Comparison of ENCODE assay signal across 8 cellular contexts in genomic region chr10:22340362-22341189, GRCh38. TPM values are rescaled to one million over a fixed set of nuclear protein-coding genes. Genes with fewer than 3 reads are reported as not detected.
A peak's percentile ranks its signal among the peaks of the same experiment; 100 is the strongest.
DNase-seq lines count a peak whose midpoint lies in the region; ATAC-seq, FAIRE-seq and TF ChIP-seq lines count a peak whose summit lies in the region.

No MANE protein-coding gene starts in this region.

- TF ChIP-seq POLR2A in HepG2 (IDR thresholded peaks at IDR 0.05; ENCODE audit: insufficient read depth in 1 of 2, low read depth in 2 of 2, low read length in 2 of 2): peak in 1 of 2 experiments; percentile 45; a peak in 3 of 4 replicates

- H3K9ac ChIP-seq in HepG2 (ENCODE audit: insufficient read depth, low read depth, low read length): peak overlapping the region; percentile 85

- BruUV-seq in HepG2 (replicated peaks; lab: Mats Ljungman, UMichigan): TSS peak; percentile 79

- WGBS in HepG2 (ENCODE audit: low lambda C conversion rate): under 1% methylated on average over 12 of the region's 96 CpGs

- FAIRE-seq in HepG2 (lab: Jason Lieb, UNC): no peak

- peak overlapping the region; percentile 90 for H3K4me2 ChIP-seq in HepG2 (ENCODE audit: low read depth, low read length)

- peak overlapping the region; percentile 11 for H2AFZ ChIP-seq in HepG2 (ENCODE audit: low read length)

- no peaks in the 10 kb centered on the region for H3K9me3 Mint-ChIP-seq in WTC11
- no peaks in the 10 kb centered on the region for H3K9me3 Mint-ChIP-seq in stimulated activated naive B cell treated with anti-CD40 and anti-IgM and Interleukin-4, amounts not matched to agents 10 μg/mL and 1 μg/mL and 100 μg/mL, for 72 hours

- peak overlapping the region; percentile 83 to 99 (median 95) for H3K27ac ChIP-seq in dorsolateral prefrontal cortex
- H3K27ac ChIP-seq in HepG2 (ENCODE audit: extremely low read length, insufficient read depth, low read length): peak overlapping the region; percentile 75

- H3K27me3 ChIP-seq in dorsolateral prefrontal cortex (peaks cover 6 to 95% (median 69%) of the 10 kb centered on the region in 45 donors), HepG2 (ENCODE audit: control insufficient read depth in 1 of 2, insufficient read depth in 2 of 2, low read length in 2 of 2) (peaks cover 0 to 46% of the 10 kb centered on the region in 2 experiments; a peak in 3 of 5 replicates)

- H3K9me3 ChIP-seq in HepG2 (ENCODE audit: low read length): no peaks in the 10 kb centered on the region

- CTCF ChIA-PET in WTC11 (lab: Charles Lee): interaction anchor here (0.6 to 1.0 kb wide), 3 partner anchors 22 to 337 kb away, joined by 3 to 6 read pairs (median 4); partner anchors contain the start of gene DNAJC1
- CTCF ChIA-PET in HepG2 (lab: Yijun Ruan, JAX; ENCODE audit: low intra/inter-chr PET ratio, low total read pairs): no interaction called here

- no peak for TF ChIP-seq EP300 in HepG2 (IDR thresholded peaks at IDR 0.05; ENCODE audit: low read depth in 2 of 2, low read length in 2 of 2)
- TF ChIP-seq EP300 in HepG2 (CRISPR knock-in tag; IDR thresholded peaks at IDR 0.05; ENCODE audit: borderline replicate concordance): no peak

- H3K4me3 Mint-ChIP-seq in WTC11: peak overlapping the region; percentile 71
- peak overlapping the region; percentile 85 to 90 for H3K4me3 Mint-ChIP-seq in stimulated activated naive B cell treated with anti-CD40 and anti-IgM and Interleukin-4, amounts not matched to agents 10 μg/mL and 1 μg/mL and 100 μg/mL, for 72 hours

- TF ChIP-seq CTCF in GM10266 (IDR thresholded peaks at IDR 0.05; ENCODE audit: control insufficient read depth, insufficient read depth, low read depth, missing control alignments): no peak
- no peak for TF ChIP-seq CTCF in WTC11 (IDR thresholded peaks at IDR 0.05)
- peak in 12 of 56 donors; percentile 1 to 34 (median 8) for TF ChIP-seq CTCF in dorsolateral prefrontal cortex (IDR thresholded peaks at IDR 0.05 in 54 of 56, conservative IDR thresholded peaks at IDR 0.05 in 2 of 56; ENCODE audit: low read depth in 1 of 56, partially characterized antibody in 56 of 56)
- TF ChIP-seq CTCF in HepG2 (CRISPR knock-in tag; IDR thresholded peaks at IDR 0.05): no peak

- peaks cover 96% of the 10 kb centered on the region for H3K27me3 Mint-ChIP-seq in WTC11 (ENCODE audit: low read depth)
- H3K27me3 Mint-ChIP-seq in stimulated activated naive B cell treated with anti-CD40 and anti-IgM and Interleukin-4, amounts not matched to agents 10 μg/mL and 1 μg/mL and 100 μg/mL, for 72 hours: peaks cover 35 to 58% of the 10 kb centered on the region in 2 donors

- H3K4me1 ChIP-seq in HepG2 (ENCODE audit: insufficient read depth, low read length): peaks cover 12% of the 10 kb centered on the region

- peak overlapping the region; percentile 62 to 91 (median 80) for H3K4me3 ChIP-seq in dorsolateral prefrontal cortex
- H3K4me3 ChIP-seq in HepG2 (replicated peaks in 1 of 3; ENCODE audit: insufficient read depth in 1 of 3, low read depth in 2 of 3, low read length in 3 of 3): peak overlapping the region; percentile 69 to 83 (median 71)

- no peak overlapping the region for H3K27ac Mint-ChIP-seq in WTC11
- H3K27ac Mint-ChIP-seq in stimulated activated naive B cell treated with anti-CD40 and anti-IgM and Interleukin-4, amounts not matched to agents 10 μg/mL and 1 μg/mL and 100 μg/mL, for 72 hours: peak overlapping the region; percentile 96

- H3K36me3 Mint-ChIP-seq in WTC11: no peaks in the 10 kb centered on the region
- H3K36me3 Mint-ChIP-seq in stimulated activated naive B cell treated with anti-CD40 and anti-IgM and Interleukin-4, amounts not matched to agents 10 μg/mL and 1 μg/mL and 100 μg/mL, for 72 hours: no peaks in the 10 kb centered on the region

- peak; percentile 70 for DNase-seq in 8988T
- peak; percentile 86 for DNase-seq in GM10266 (ENCODE audit: extremely low spot score)
- peak; percentile 87 for DNase-seq in NCI-H1092 treated with DMSO at 0.1 percent for 48 hours (lab: John Stamatoyannopoulos, UW)
- peak; percentile 66 for DNase-seq in WTC11 (ENCODE audit: low spot score)
- peak in 8 of 10 donors; percentile 34 to 72 (median 52) for DNase-seq in dorsolateral prefrontal cortex
- DNase-seq in HepG2 (ENCODE audit: low spot score): peak; percentile 41
- DNase-seq in stimulated activated naive B cell treated with anti-CD40 and anti-IgM and Interleukin-4, amounts not matched to agents 10 μg/mL and 1 μg/mL and 100 μg/mL, for 72 hours: peak; percentile 64

- ATAC-seq in HG02642 (IDR thresholded peaks at IDR 0.05; ENCODE audit: poor library complexity, unreplicated experiment) (peak; percentile 53), WTC11 (peak; percentile 13), HepG2 (peak; percentile 84)
- peak; percentile 64 to 73 for ATAC-seq in stimulated activated naive B cell treated with anti-CD40 and anti-IgM and Interleukin-4, amounts not matched to agents 10 μg/mL and 1 μg/mL and 100 μg/mL, for 72 hours (replicated peaks)

- H3K4me1 Mint-ChIP-seq in WTC11: peaks cover 15% of the 10 kb centered on the region
- peaks cover 16 to 37% of the 10 kb centered on the region in 2 donors for H3K4me1 Mint-ChIP-seq in stimulated activated naive B cell treated with anti-CD40 and anti-IgM and Interleukin-4, amounts not matched to agents 10 μg/mL and 1 μg/mL and 100 μg/mL, for 72 hours

- no peaks in the 10 kb centered on the region for H4K20me1 ChIP-seq in HepG2 (ENCODE audit: insufficient read depth, low read length)

- peak; percentile 57; the same call in 1 of the 2 replicates for TF ChIP-seq RAD21 in HepG2 (CRISPR knock-in tag; IDR thresholded peaks at IDR 0.05)

- in situ Hi-C loops in HepG2 (cut with HindIII; ENCODE audit: extremely low pct_ligation_motif_present, low pct_unique_long_range_greater_than_20kb): no loop called here

- intact Hi-C loops in dorsolateral prefrontal cortex (cut with DNase I): loop anchor here (2.0 to 5.0 kb wide), 2 partner anchors 18 to 97 kb away; no protein-coding TSS in a partner anchor
- intact Hi-C loops in HepG2 (cut with micrococcal nuclease; ENCODE audit: unreplicated experiment): loop anchor here (1.0 to 5.0 kb wide), 3 partner anchors 16 to 210 kb away; no protein-coding TSS in a partner anchor

- no peaks in the 10 kb centered on the region for H3K79me2 ChIP-seq in HepG2 (ENCODE audit: insufficient read depth, low read length)

- POLR2A ChIA-PET in WTC11 (lab: Charles Lee): interaction anchor here (0.8 to 1.0 kb wide), 3 partner anchors 29 to 841 kb away, joined by 3 to 4 read pairs (median 3); no protein-coding TSS in a partner anchor
- POLR2A ChIA-PET in HepG2 (lab: Yijun Ruan, JAX): interaction anchor here (0.8 to 1.7 kb wide), 10 partner anchors 14 to 342 kb away, joined by 3 to 23 read pairs (median 4); partner anchors contain the start of genes BMI1 and COMMD3

- no peaks in the 10 kb centered on the region for H3K36me3 ChIP-seq in HepG2 (replicated peaks in 1 of 2; ENCODE audit: control insufficient read depth in 1 of 2, insufficient read depth in 2 of 2, low read length in 2 of 2)

RNA-seq across cellular contexts. Expression of gene SPAG6, which starts 4.7 kb away (rescaled TPM):
- total RNA-seq in WTC11 (2021): 0.30 to 0.74 TPM in 2 of 3 replicates, not detected in the other
- total RNA-seq in dorsolateral prefrontal cortex: 10 to 100 TPM in 2 of 120 experiments, 1 to 10 TPM in 117, under 1 TPM in 1; 0.97 to 12.5 (median 4.6) TPM
- total RNA-seq in HepG2 (2016; rRNA removed; fragmentation: Illumina TruSeq; extraction: Trizol): not detected in 2 replicates
- total RNA-seq in HepG2 (2016; cell fraction: cytosol; rRNA removed; fragmentation: Illumina TruSeq; extraction: Trizol; ENCODE audit: low read depth): not detected in 2 replicates
- not detected in 2 replicates for total RNA-seq in HepG2 (2016; cell fraction: insoluble cytoplasmic fraction; rRNA removed; fragmentation: Illumina TruSeq; extraction: Trizol)
- total RNA-seq in HepG2 (2016; cell fraction: membrane; rRNA removed; fragmentation: Illumina TruSeq; extraction: Trizol): not detected in 2 replicates
- total RNA-seq in HepG2 (2016; cell fraction: nucleus; rRNA removed; fragmentation: Illumina TruSeq; extraction: Trizol): not detected in 2 replicates
- not detected in 2 replicates for polyA plus RNA-seq in HepG2 (2011; rRNA removed)
- not detected in 2 replicates for polyA plus RNA-seq in HepG2 (2011; cell fraction: cytosol; rRNA removed)
- not detected in 2 replicates for polyA plus RNA-seq in HepG2 (2011; cell fraction: nucleus; rRNA removed)
- polyA plus RNA-seq in HepG2 (2012): not detected in 2 replicates
- polyA plus RNA-seq in HepG2 (2016; cell fraction: cytosol; fragmentation: Illumina TruSeq; extraction: Trizol; ENCODE audit: low read depth): not detected in 2 replicates
- not detected in 2 replicates for polyA plus RNA-seq in HepG2 (2016; cell fraction: insoluble cytoplasmic fraction; fragmentation: Illumina TruSeq; extraction: Trizol; ENCODE audit: low read depth)
- not detected in 2 replicates for polyA plus RNA-seq in HepG2 (2016; cell fraction: membrane; fragmentation: Illumina TruSeq; extraction: Trizol; ENCODE audit: low read depth)
- not detected in 2 replicates for polyA plus RNA-seq in HepG2 (2016; cell fraction: nucleus; fragmentation: Illumina TruSeq; extraction: Trizol; ENCODE audit: insufficient read depth, low read depth)
- polyA minus RNA-seq in HepG2 (2011; rRNA and poly(A)+ RNA removed; ENCODE audit: low replicate concordance): not detected in 2 replicates
- polyA minus RNA-seq in HepG2 (2011; cell fraction: cytosol; rRNA and poly(A)+ RNA removed): not detected in 2 replicates
- not detected in 2 replicates for polyA minus RNA-seq in HepG2 (2011; cell fraction: nucleus; rRNA and poly(A)+ RNA removed)

RNA-seq across cellular contexts. Expression of gene BMI1, which starts 19.7 kb away (rescaled TPM):
- total RNA-seq in WTC11 (2021): 3.4 to 4.0 TPM (median 4.0 TPM) in 3 replicates
- 100 to 1,000 TPM in 17 of 120 experiments, 10 to 100 TPM in 103; 48.1 to 140 (median 80.9) TPM for total RNA-seq in dorsolateral prefrontal cortex
- 44.0 and 46.3 TPM in 2 replicates for total RNA-seq in HepG2 (2016; rRNA removed; fragmentation: Illumina TruSeq; extraction: Trizol)
- 8.7 and 9.7 TPM in 2 replicates for total RNA-seq in HepG2 (2016; cell fraction: cytosol; rRNA removed; fragmentation: Illumina TruSeq; extraction: Trizol; ENCODE audit: low read depth)
- total RNA-seq in HepG2 (2016; cell fraction: insoluble cytoplasmic fraction; rRNA removed; fragmentation: Illumina TruSeq; extraction: Trizol): 41.7 and 51.3 TPM in 2 replicates
- 45.9 and 47.6 TPM in 2 replicates for total RNA-seq in HepG2 (2016; cell fraction: membrane; rRNA removed; fragmentation: Illumina TruSeq; extraction: Trizol)
- 35.5 and 44.2 TPM in 2 replicates for total RNA-seq in HepG2 (2016; cell fraction: nucleus; rRNA removed; fragmentation: Illumina TruSeq; extraction: Trizol)
- polyA plus RNA-seq in HepG2 (2011; rRNA removed): 28.0 and 30.5 TPM in 2 replicates
- polyA plus RNA-seq in HepG2 (2011; cell fraction: cytosol; rRNA removed): 11.2 and 14.7 TPM in 2 replicates
- 33.2 and 46.3 TPM in 2 replicates for polyA plus RNA-seq in HepG2 (2011; cell fraction: nucleus; rRNA removed)
- 28.8 and 47.8 TPM in 2 replicates for polyA plus RNA-seq in HepG2 (2012)
- 8.6 and 9.9 TPM in 2 replicates for polyA plus RNA-seq in HepG2 (2016; cell fraction: cytosol; fragmentation: Illumina TruSeq; extraction: Trizol; ENCODE audit: low read depth)
- 49.7 and 50.7 TPM in 2 replicates for polyA plus RNA-seq in HepG2 (2016; cell fraction: insoluble cytoplasmic fraction; fragmentation: Illumina TruSeq; extraction: Trizol; ENCODE audit: low read depth)
- polyA plus RNA-seq in HepG2 (2016; cell fraction: membrane; fragmentation: Illumina TruSeq; extraction: Trizol; ENCODE audit: low read depth): 28.7 and 33.7 TPM in 2 replicates
- polyA plus RNA-seq in HepG2 (2016; cell fraction: nucleus; fragmentation: Illumina TruSeq; extraction: Trizol; ENCODE audit: insufficient read depth, low read depth): 66.4 and 66.5 TPM in 2 replicates
- 43.5 and 48.7 TPM in 2 replicates for polyA minus RNA-seq in HepG2 (2011; rRNA and poly(A)+ RNA removed; ENCODE audit: low replicate concordance)
- 26.1 TPM in 2 replicates for polyA minus RNA-seq in HepG2 (2011; cell fraction: cytosol; rRNA and poly(A)+ RNA removed)
- polyA minus RNA-seq in HepG2 (2011; cell fraction: nucleus; rRNA and poly(A)+ RNA removed): 33.6 and 33.9 TPM in 2 replicates

RNA-seq across cellular contexts. Expression of gene COMMD3, which starts 24.4 kb away (rescaled TPM):
- total RNA-seq in WTC11 (2021): 2.6 to 3.6 TPM (median 3.5 TPM) in 3 replicates
- 10 to 100 TPM; 26.2 to 65.4 (median 41.7) TPM for total RNA-seq in dorsolateral prefrontal cortex
- 54.4 and 56.8 TPM in 2 replicates for total RNA-seq in HepG2 (2016; rRNA removed; fragmentation: Illumina TruSeq; extraction: Trizol)
- total RNA-seq in HepG2 (2016; cell fraction: cytosol; rRNA removed; fragmentation: Illumina TruSeq; extraction: Trizol; ENCODE audit: low read depth): 15.2 and 17.8 TPM in 2 replicates
- total RNA-seq in HepG2 (2016; cell fraction: insoluble cytoplasmic fraction; rRNA removed; fragmentation: Illumina TruSeq; extraction: Trizol): 55.9 and 59.6 TPM in 2 replicates
- 24.8 and 25.2 TPM in 2 replicates for total RNA-seq in HepG2 (2016; cell fraction: membrane; rRNA removed; fragmentation: Illumina TruSeq; extraction: Trizol)
- total RNA-seq in HepG2 (2016; cell fraction: nucleus; rRNA removed; fragmentation: Illumina TruSeq; extraction: Trizol): 58.2 and 59.9 TPM in 2 replicates
- 32.5 and 38.7 TPM in 2 replicates for polyA plus RNA-seq in HepG2 (2011; rRNA removed)
- polyA plus RNA-seq in HepG2 (2011; cell fraction: cytosol; rRNA removed): 13.0 and 16.4 TPM in 2 replicates
- 32.4 and 40.5 TPM in 2 replicates for polyA plus RNA-seq in HepG2 (2011; cell fraction: nucleus; rRNA removed)
- 26.8 and 37.6 TPM in 2 replicates for polyA plus RNA-seq in HepG2 (2012)
- polyA plus RNA-seq in HepG2 (2016; cell fraction: cytosol; fragmentation: Illumina TruSeq; extraction: Trizol; ENCODE audit: low read depth): 16.4 and 19.0 TPM in 2 replicates
- polyA plus RNA-seq in HepG2 (2016; cell fraction: insoluble cytoplasmic fraction; fragmentation: Illumina TruSeq; extraction: Trizol; ENCODE audit: low read depth): 54.7 and 56.3 TPM in 2 replicates
- polyA plus RNA-seq in HepG2 (2016; cell fraction: membrane; fragmentation: Illumina TruSeq; extraction: Trizol; ENCODE audit: low read depth): 20.1 and 20.4 TPM in 2 replicates
- polyA plus RNA-seq in HepG2 (2016; cell fraction: nucleus; fragmentation: Illumina TruSeq; extraction: Trizol; ENCODE audit: insufficient read depth, low read depth): 76.7 and 77.8 TPM in 2 replicates
- 3.1 and 6.1 TPM in 2 replicates for polyA minus RNA-seq in HepG2 (2011; rRNA and poly(A)+ RNA removed; ENCODE audit: low replicate concordance)
- 3.3 and 8.5 TPM in 2 replicates for polyA minus RNA-seq in HepG2 (2011; cell fraction: cytosol; rRNA and poly(A)+ RNA removed)
- polyA minus RNA-seq in HepG2 (2011; cell fraction: nucleus; rRNA and poly(A)+ RNA removed): 35.2 and 36.6 TPM in 2 replicates

Comparison
In these comparisons a context has a peak if more than half of its experiments do, and no peak if none do; other contexts are left out.
1. Peak in every context shown above with its lines: DNase-seq, ATAC-seq, H3K4me3 ChIP-seq and H3K27ac ChIP-seq.
2. ATAC-seq: peak in every context shown above with its lines; median percentile 84 in HepG2; 68 in stimulated activated naive B cell treated with anti-CD40 and anti-IgM and Interleukin-4, amounts not matched to agents 10 μg/mL and 1 μg/mL and 100 μg/mL, for 72 hours; 53 in HG02642; 13 in WTC11.